ENCODE assay signal across 17 cellular contexts in genomic region chr1:145191680-145192079, GRCh38. TPM values are rescaled to one million over a fixed set of nuclear protein-coding genes. Genes with fewer than 3 reads are reported as not detected.
DNase-seq lines count a peak whose midpoint lies in the region; ATAC-seq and TF ChIP-seq lines count a peak whose summit lies in the region.
"Not testable (repeated sequence)": the region's sequence is repeated elsewhere in the genome, so short reads cannot be mapped to it uniquely, and the experiment has no call there.
"Had no signal": no experiment of that assay in that cellular context is flagged by ENCODE, and none has a peak within 500 bp of the region (broad histone marks: within the 10 kb centered on the region; RNA-seq: fewer than 3 reads in every experiment).

No MANE protein-coding gene starts in this region.

- POLR2A ChIA-PET in CD4-positive, alpha-beta T cell (lab: Charles Lee); T-cell (lab: Charles Lee); activated CD4-positive, alpha-beta T cell treated with anti-CD3 and anti-CD28 coated beads, Interleukin-2, amount 10 ng/mL, durations not matched to agents 7 days and 5 days (lab: Charles Lee); naive thymus-derived CD4-positive, alpha-beta T cell (lab: Charles Lee): not testable (repeated sequence)

- DNase-seq in CD4-positive, alpha-beta T cell; T-cell; activated CD4-positive, alpha-beta T cell treated with anti-CD3 and anti-CD28 coated beads, Interleukin-2, amount 10 ng/mL, durations not matched to agents 7 days and 5 days; activated CD8-positive, alpha-beta memory T cell treated with anti-CD3 and anti-CD28 coated beads, Interleukin-2, amount 10 ng/mL, durations not matched to agents 7 days and 5 days; activated naive CD4-positive, alpha-beta T cell treated with anti-CD3 and anti-CD28 coated beads, Interleukin-2, amount 50 U/mL, for 72 hours (ENCODE audit: low spot score in 2 of 2); left lung; naive thymus-derived CD4-positive, alpha-beta T cell; stimulated activated naive CD8-positive, alpha-beta T cell treated with anti-CD3 and anti-CD28 coated beads, Interleukin-15, amount 100 ng/mL, for 72 hours: not testable (repeated sequence)

- not testable (repeated sequence) for H3K4me3 Mint-ChIP-seq in CD4-positive, alpha-beta T cell; activated CD4-positive, alpha-beta T cell treated with anti-CD3 and anti-CD28 coated beads, Interleukin-2, amount 10 ng/mL, durations not matched to agents 7 days and 5 days; activated CD8-positive, alpha-beta memory T cell treated with anti-CD3 and anti-CD28 coated beads, Interleukin-2, amount 10 ng/mL, durations not matched to agents 7 days and 5 days; stimulated activated naive CD8-positive, alpha-beta T cell treated with anti-CD3 and anti-CD28 coated beads, Interleukin-15, amount 100 ng/mL, for 72 hours
- H3K4me3 Mint-ChIP-seq in T-cell = peak overlapping the region in 1 of 3 donors; percentile 25
- peak overlapping the region in 3 of 10 donors; percentile 57 to 63 (median 62) for H3K4me3 Mint-ChIP-seq in naive thymus-derived CD4-positive, alpha-beta T cell

- H3K36me3 Mint-ChIP-seq in CD4-positive, alpha-beta T cell (ENCODE audit: low read depth); T-cell; activated CD4-positive, alpha-beta T cell treated with anti-CD3 and anti-CD28 coated beads, Interleukin-2, amount 10 ng/mL, durations not matched to agents 7 days and 5 days (ENCODE audit: low read depth); activated CD8-positive, alpha-beta memory T cell treated with anti-CD3 and anti-CD28 coated beads, Interleukin-2, amount 10 ng/mL, durations not matched to agents 7 days and 5 days; activated naive CD4-positive, alpha-beta T cell treated with anti-CD3 and anti-CD28 coated beads, Interleukin-2, amount 50 U/mL, for 72 hours; naive thymus-derived CD4-positive, alpha-beta T cell: not testable (repeated sequence)

- not testable (repeated sequence) for H3K27ac ChIP-seq in CD4-positive, alpha-beta T cell (ENCODE audit: low read depth, low read length); left lung
- H3K27ac ChIP-seq in naive thymus-derived CD4-positive, alpha-beta T cell (ENCODE audit: low read depth, low read length) = peak overlapping the region; percentile 51

- H3K27me3 ChIP-seq in CD4-positive, alpha-beta T cell (ENCODE audit: control insufficient read depth, insufficient read depth, low read length); left lung; naive thymus-derived CD4-positive, alpha-beta T cell (ENCODE audit: control insufficient read depth in 2 of 2, insufficient read depth in 2 of 2, low read length in 2 of 2): not testable (repeated sequence)

- not testable (repeated sequence) for H3K4me1 Mint-ChIP-seq in CD4-positive, alpha-beta T cell (ENCODE audit: low read depth); activated CD8-positive, alpha-beta memory T cell treated with anti-CD3 and anti-CD28 coated beads, Interleukin-2, amount 10 ng/mL, durations not matched to agents 7 days and 5 days; stimulated activated naive CD8-positive, alpha-beta T cell treated with anti-CD3 and anti-CD28 coated beads, Interleukin-15, amount 100 ng/mL, for 72 hours
- H3K4me1 Mint-ChIP-seq in T-cell = peaks cover 15 to 22% (median 16%) of the 10 kb centered on the region in 3 donors
- peaks cover 16% of the 10 kb centered on the region for H3K4me1 Mint-ChIP-seq in activated CD4-positive, alpha-beta T cell treated with anti-CD3 and anti-CD28 coated beads, Interleukin-2, amount 10 ng/mL, durations not matched to agents 7 days and 5 days
- H3K4me1 Mint-ChIP-seq in naive thymus-derived CD4-positive, alpha-beta T cell = peaks cover 5 to 24% (median 7%) of the 10 kb centered on the region in 7 donors

- H3K4me1 ChIP-seq in left lung; naive thymus-derived CD4-positive, alpha-beta T cell (ENCODE audit: control insufficient read depth in 2 of 2, insufficient read depth in 2 of 2, low read length in 2 of 2): not testable (repeated sequence)

- H3K27me3 Mint-ChIP-seq in CD4-positive, alpha-beta T cell; T-cell; activated CD4-positive, alpha-beta T cell treated with anti-CD3 and anti-CD28 coated beads, Interleukin-2, amount 10 ng/mL, durations not matched to agents 7 days and 5 days; activated CD8-positive, alpha-beta memory T cell treated with anti-CD3 and anti-CD28 coated beads, Interleukin-2, amount 10 ng/mL, durations not matched to agents 7 days and 5 days; naive thymus-derived CD4-positive, alpha-beta T cell; stimulated activated naive CD8-positive, alpha-beta T cell treated with anti-CD3 and anti-CD28 coated beads, Interleukin-15, amount 100 ng/mL, for 72 hours: not testable (repeated sequence)

- H3K4me3 ChIP-seq in left lung; naive thymus-derived CD4-positive, alpha-beta T cell (ENCODE audit: low read length): not testable (repeated sequence)

- not testable (repeated sequence) for H3K36me3 ChIP-seq in left lung; naive thymus-derived CD4-positive, alpha-beta T cell (ENCODE audit: control insufficient read depth in 2 of 3, insufficient read depth in 3 of 3, low read length in 3 of 3)

- H3K9me3 Mint-ChIP-seq in CD4-positive, alpha-beta T cell; T-cell; activated CD4-positive, alpha-beta T cell treated with anti-CD3 and anti-CD28 coated beads, Interleukin-2, amount 10 ng/mL, durations not matched to agents 7 days and 5 days; activated CD8-positive, alpha-beta memory T cell treated with anti-CD3 and anti-CD28 coated beads, Interleukin-2, amount 10 ng/mL, durations not matched to agents 7 days and 5 days (ENCODE audit: low read depth); activated naive CD4-positive, alpha-beta T cell treated with anti-CD3 and anti-CD28 coated beads, Interleukin-2, amount 50 U/mL, for 72 hours; naive thymus-derived CD4-positive, alpha-beta T cell; stimulated activated naive CD8-positive, alpha-beta T cell treated with anti-CD3 and anti-CD28 coated beads, Interleukin-15, amount 100 ng/mL, for 72 hours: not testable (repeated sequence)

- peak overlapping the region; percentile 89 for H3K27ac Mint-ChIP-seq in CD4-positive, alpha-beta T cell
- peak overlapping the region; percentile 81 to 87 for H3K27ac Mint-ChIP-seq in T-cell
- peak overlapping the region; percentile 82 for H3K27ac Mint-ChIP-seq in activated CD4-positive, alpha-beta T cell treated with anti-CD3 and anti-CD28 coated beads, Interleukin-2, amount 10 ng/mL, durations not matched to agents 7 days and 5 days
- H3K27ac Mint-ChIP-seq in activated CD8-positive, alpha-beta memory T cell treated with anti-CD3 and anti-CD28 coated beads, Interleukin-2, amount 10 ng/mL, durations not matched to agents 7 days and 5 days = peak overlapping the region; percentile 61
- H3K27ac Mint-ChIP-seq in activated naive CD4-positive, alpha-beta T cell treated with anti-CD3 and anti-CD28 coated beads, Interleukin-2, amount 50 U/mL, for 72 hours = not testable (repeated sequence)
- H3K27ac Mint-ChIP-seq in naive thymus-derived CD4-positive, alpha-beta T cell = peak overlapping the region in 6 of 9 donors; percentile 52 to 89 (median 85)
- peak overlapping the region in 1 of 2 donors; percentile 67 for H3K27ac Mint-ChIP-seq in stimulated activated naive CD8-positive, alpha-beta T cell treated with anti-CD3 and anti-CD28 coated beads, Interleukin-15, amount 100 ng/mL, for 72 hours

- TF ChIP-seq CTCF in CD4-positive, alpha-beta T cell (IDR thresholded peaks at IDR 0.05); left lung (IDR thresholded peaks at IDR 0.05): not testable (repeated sequence)

- not testable (repeated sequence) for ATAC-seq in CD4-positive, alpha-beta T cell (ENCODE audit: poor library complexity); activated CD8-positive, alpha-beta memory T cell treated with anti-CD3 and anti-CD28 coated beads, Interleukin-2, amount 10 ng/mL, durations not matched to agents 7 days and 5 days
- ATAC-seq in T-cell (replicated peaks in 1 of 4) (peak in 2 of 4 experiments; percentile 4 to 11), left lung (peak; percentile 24)
- peak; percentile 17 to 21 for ATAC-seq in activated naive CD4-positive, alpha-beta T cell treated with anti-CD3 and anti-CD28 coated beads, Interleukin-2, amount 50 U/mL, for 72 hours
- ATAC-seq in naive thymus-derived CD4-positive, alpha-beta T cell = peak; percentile 13
- peak; percentile 10 for ATAC-seq in stimulated activated naive CD8-positive, alpha-beta T cell treated with anti-CD3 and anti-CD28 coated beads, Interleukin-15, amount 100 ng/mL, for 72 hours

- intact Hi-C loops in CD4-positive, alpha-beta T cell (cut with DNase I, micrococcal nuclease); left lung (cut with DNase I); naive thymus-derived CD4-positive, alpha-beta T cell (cut with micrococcal nuclease): not testable (repeated sequence)

- CTCF ChIA-PET in CD4-positive, alpha-beta T cell (lab: Charles Lee); T-cell (lab: Charles Lee); activated CD4-positive, alpha-beta T cell treated with anti-CD3 and anti-CD28 coated beads, Interleukin-2, amount 10 ng/mL, durations not matched to agents 7 days and 5 days (lab: Charles Lee); activated CD8-positive, alpha-beta memory T cell treated with anti-CD3 and anti-CD28 coated beads, Interleukin-2, amount 10 ng/mL, durations not matched to agents 7 days and 5 days (lab: Charles Lee); naive thymus-derived CD4-positive, alpha-beta T cell (lab: Charles Lee): not testable (repeated sequence)

- H3K9me3 ChIP-seq in CD4-positive, alpha-beta T cell (ENCODE audit: control insufficient read depth, low read length); left lung; naive thymus-derived CD4-positive, alpha-beta T cell (ENCODE audit: control insufficient read depth in 2 of 3, low read length in 3 of 3): not testable (repeated sequence)

RNA-seq across cellular contexts. Expression of gene PPIAL4D, which starts 50.3 kb away (rescaled TPM):
- total RNA-seq in CD4-positive, alpha-beta T cell = not detected
- total RNA-seq in T-cell (1 to 10 TPM in 1 of 5 donors, under 1 TPM in 1, not detected in 3; 0.98 to 1.4 TPM), left lung (not detected)
- under 1 TPM in 1 of 2 experiments, not detected in 1; 0.69 TPM for total RNA-seq in activated CD4-positive, alpha-beta T cell treated with anti-CD3 and anti-CD28 coated beads, Interleukin-2, amount 10 ng/mL, durations not matched to agents 7 days and 5 days
- total RNA-seq in activated CD8-positive, alpha-beta memory T cell treated with anti-CD3 and anti-CD28 coated beads, Interleukin-2, amount 10 ng/mL, durations not matched to agents 7 days and 5 days = not detected
- not detected for total RNA-seq in activated naive CD4-positive, alpha-beta T cell treated with anti-CD3 and anti-CD28 coated beads, Interleukin-2, amount 50 U/mL, for 72 hours
- not detected for total RNA-seq in naive thymus-derived CD4-positive, alpha-beta T cell
- polyA plus RNA-seq in naive thymus-derived CD4-positive, alpha-beta T cell = not detected
- total RNA-seq: Calu3; CD4-positive, alpha-beta memory T cell; G401; GM12878; H7; HFFc6; HT1080 had no signal
- polyA plus RNA-seq: A549, BJ, GM12878 had no signal
